In the genomic region with DNA sequence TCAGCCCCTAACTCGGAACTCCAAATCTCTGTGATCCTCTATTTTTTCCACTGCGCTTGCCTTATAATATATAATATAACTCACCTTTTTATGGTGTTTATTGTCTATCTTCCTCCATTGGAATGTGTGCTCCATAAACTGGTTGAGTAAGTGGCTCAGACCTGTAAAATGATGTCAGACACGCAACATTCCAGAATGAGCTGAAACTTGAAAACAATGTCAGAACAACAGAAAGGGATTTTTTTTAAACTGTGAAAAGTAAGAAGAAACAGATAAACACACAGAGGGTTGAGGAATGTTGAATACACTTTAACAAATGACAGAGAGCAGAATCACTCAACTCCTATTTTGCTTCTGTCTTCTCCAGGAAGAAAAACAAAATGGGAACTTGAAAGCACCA, we compare ENCODE assay signal across 26 cellular contexts. TPM values are rescaled to one million over a fixed set of nuclear protein-coding genes. Genes with fewer than 3 reads are reported as not detected.
DNase-seq lines count a peak whose midpoint lies in the region; ATAC-seq and TF ChIP-seq lines count a peak whose summit lies in the region.
"Had no signal": no experiment of that assay in that cellular context is flagged by ENCODE, and none has a peak within 500 bp of the region (broad histone marks: within the 10 kb centered on the region; RNA-seq: fewer than 3 reads in every experiment).

No MANE protein-coding gene starts in this region.

- H3K27me3 Mint-ChIP-seq in mesothelial cell of epicardium (ENCODE audit: low read depth) = no peaks in the 10 kb centered on the region
- H3K27me3 Mint-ChIP-seq in activated T-helper 2 cell treated with anti-CD3 and anti-CD28 coated beads, Interferon-gamma antibody, Interleukin-2, Interleukin-4, amounts not matched to agents 10 μg/mL and 5 μg/mL and 100 μg/mL, durations not matched to agents 14 hours and 24 hours and 36 hours (ENCODE audit: low read depth) = peaks cover 4% of the 10 kb centered on the region

- H3K4me1 Mint-ChIP-seq in mesothelial cell of epicardium = peaks cover 18% of the 10 kb centered on the region
- H3K4me1 Mint-ChIP-seq in activated T-helper 2 cell treated with anti-CD3 and anti-CD28 coated beads, Interferon-gamma antibody, Interleukin-2, Interleukin-4, amounts not matched to agents 10 μg/mL and 5 μg/mL and 100 μg/mL, durations not matched to agents 14 hours and 24 hours and 36 hours (ENCODE audit: low read depth) = peaks cover 2% of the 10 kb centered on the region

- intact Hi-C loops in activated T-helper 2 cell treated with anti-CD3 and anti-CD28 coated beads, Interferon-gamma antibody, Interleukin-2, Interleukin-4, amounts not matched to agents 10 μg/mL and 5 μg/mL and 100 μg/mL, durations not matched to agents 14 hours and 24 hours and 36 hours (cut with micrococcal nuclease) = no loop called here

- peak overlapping the region; percentile 90 for H3K27ac Mint-ChIP-seq in mesothelial cell of epicardium
- H3K27ac Mint-ChIP-seq in activated T-helper 2 cell treated with anti-CD3 and anti-CD28 coated beads, Interferon-gamma antibody, Interleukin-2, Interleukin-4, amounts not matched to agents 10 μg/mL and 5 μg/mL and 100 μg/mL, durations not matched to agents 14 hours and 24 hours and 36 hours = no peak overlapping the region
- H3K27ac Mint-ChIP-seq: activated CD8-positive, alpha-beta T cell treated with anti-CD3 and anti-CD28 coated beads for 36 hours; activated T-cell treated with anti-CD3 and anti-CD28 coated beads, Interleukin-2, amount 50 U/mL, for 24 hours had no signal

- no peaks in the 10 kb centered on the region for H3K36me3 Mint-ChIP-seq in mesothelial cell of epicardium
- H3K36me3 Mint-ChIP-seq in activated T-helper 2 cell treated with anti-CD3 and anti-CD28 coated beads, Interferon-gamma antibody, Interleukin-2, Interleukin-4, amounts not matched to agents 10 μg/mL and 5 μg/mL and 100 μg/mL, durations not matched to agents 14 hours and 24 hours and 36 hours (ENCODE audit: low read depth) = no peaks in the 10 kb centered on the region

- DNase-seq in EL (peak; percentile 35), epithelial cell of prostate (ENCODE audit: low read depth, low spot score) (peak; percentile 58), mesothelial cell of epicardium (ENCODE audit: low spot score in 2 of 2, unreplicated experiment in 2 of 2) (no peak), DMS53 treated with DMSO at 0.1 percent for 48 hours (lab: John Stamatoyannopoulos, UW; ENCODE audit: unreplicated experiment) (no peak)
- no peak for DNase-seq in activated T-helper 2 cell treated with anti-CD3 and anti-CD28 coated beads, Interferon-gamma antibody, Interleukin-2, Interleukin-4, amounts not matched to agents 10 μg/mL and 5 μg/mL and 100 μg/mL, durations not matched to agents 14 hours and 24 hours and 36 hours (ENCODE audit: low spot score)
- DNase-seq: activated CD8-positive, alpha-beta T cell treated with anti-CD3 and anti-CD28 coated beads for 36 hours; activated naive CD4-positive, alpha-beta T cell treated with Interleukin-2 at 50 U/mL for 16 hours; activated T-cell treated with anti-CD3 and anti-CD28 coated beads, Interleukin-2, amount 50 U/mL, for 24 hours; anterior cingulate cortex; C1 segment of cervical spinal cord; GF-D8; GOT3; KG1; kidney; lower lobe of right lung; NCI-H1694 treated with DMSO at 0.1 percent for 48 hours; NCI-H2227 treated with DMSO at 0.1 percent for 48 hours; stimulated activated CD4-positive, alpha-beta T cell treated with anti-CD3 and anti-CD28 coated beads, Interleukin-15, amount 100 ng/mL, for 24 hours; substantia nigra had no signal

- no peak for TF ChIP-seq CTCF in mesothelial cell of epicardium (IDR thresholded peaks at IDR 0.05; ENCODE audit: unreplicated experiment)

- peak overlapping the region; percentile 89 for H3K27ac ChIP-seq in epithelial cell of prostate
- H3K27ac ChIP-seq: lower lobe of right lung, right atrium auricular region, vagina had no signal

- H3K4me3 Mint-ChIP-seq in mesothelial cell of epicardium = no peak overlapping the region
- H3K4me3 Mint-ChIP-seq in activated T-helper 2 cell treated with anti-CD3 and anti-CD28 coated beads, Interferon-gamma antibody, Interleukin-2, Interleukin-4, amounts not matched to agents 10 μg/mL and 5 μg/mL and 100 μg/mL, durations not matched to agents 14 hours and 24 hours and 36 hours (ENCODE audit: low read depth) = no peak overlapping the region
- H3K4me3 Mint-ChIP-seq: activated CD8-positive, alpha-beta T cell treated with anti-CD3 and anti-CD28 coated beads for 36 hours; activated T-cell treated with anti-CD3 and anti-CD28 coated beads, Interleukin-2, amount 50 U/mL, for 24 hours had no signal

- peaks cover 7% of the 10 kb centered on the region for H3K9me3 Mint-ChIP-seq in mesothelial cell of epicardium
- H3K9me3 Mint-ChIP-seq in activated T-helper 2 cell treated with anti-CD3 and anti-CD28 coated beads, Interferon-gamma antibody, Interleukin-2, Interleukin-4, amounts not matched to agents 10 μg/mL and 5 μg/mL and 100 μg/mL, durations not matched to agents 14 hours and 24 hours and 36 hours = no peaks in the 10 kb centered on the region
- H3K9me3 Mint-ChIP-seq: activated CD8-positive, alpha-beta T cell treated with anti-CD3 and anti-CD28 coated beads for 36 hours; activated T-cell treated with anti-CD3 and anti-CD28 coated beads, Interleukin-2, amount 50 U/mL, for 24 hours had no signal

- ATAC-seq in SK-N-SH treated with all-trans-retinoic acid at 6 μM for 48 hours (peak; percentile 28; the same call in 2 of the 3 replicates), GM18870 (IDR thresholded peaks at IDR 0.05; ENCODE audit: unreplicated experiment) (no peak), GM21576 (IDR thresholded peaks at IDR 0.05; ENCODE audit: unreplicated experiment) (no peak)
- ATAC-seq: activated CD8-positive, alpha-beta T cell treated with anti-CD3 and anti-CD28 coated beads for 36 hours; lower lobe of right lung had no signal

TF ChIP-seq in SK-N-SH treated with all-trans-retinoic acid at 6 μM for 48 hours, 23 proteins besides CTCF, POLR2A, EP300 and RAD21:
- TF ChIP-seq, protein P1, sequence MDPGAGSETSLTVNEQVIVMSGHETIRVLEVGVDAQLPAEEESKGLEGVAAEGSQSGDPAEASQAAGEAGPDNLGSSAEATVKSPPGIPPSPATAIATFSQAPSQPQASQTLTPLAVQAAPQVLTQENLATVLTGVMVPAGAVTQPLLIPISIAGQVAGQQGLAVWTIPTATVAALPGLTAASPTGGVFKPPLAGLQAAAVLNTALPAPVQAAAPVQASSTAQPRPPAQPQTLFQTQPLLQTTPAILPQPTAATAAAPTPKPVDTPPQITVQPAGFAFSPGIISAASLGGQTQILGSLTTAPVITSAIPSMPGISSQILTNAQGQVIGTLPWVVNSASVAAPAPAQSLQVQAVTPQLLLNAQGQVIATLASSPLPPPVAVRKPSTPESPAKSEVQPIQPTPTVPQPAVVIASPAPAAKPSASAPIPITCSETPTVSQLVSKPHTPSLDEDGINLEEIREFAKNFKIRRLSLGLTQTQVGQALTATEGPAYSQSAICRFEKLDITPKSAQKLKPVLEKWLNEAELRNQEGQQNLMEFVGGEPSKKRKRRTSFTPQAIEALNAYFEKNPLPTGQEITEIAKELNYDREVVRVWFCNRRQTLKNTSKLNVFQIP (CRISPR knock-in tag; IDR thresholded peaks at IDR 0.05; ENCODE audit: borderline replicate concordance, low read depth) = no peak
- no peak for TF ChIP-seq ZFP30 (CRISPR knock-in tag; IDR thresholded peaks at IDR 0.05)
- TF ChIP-seq, protein P2, sequence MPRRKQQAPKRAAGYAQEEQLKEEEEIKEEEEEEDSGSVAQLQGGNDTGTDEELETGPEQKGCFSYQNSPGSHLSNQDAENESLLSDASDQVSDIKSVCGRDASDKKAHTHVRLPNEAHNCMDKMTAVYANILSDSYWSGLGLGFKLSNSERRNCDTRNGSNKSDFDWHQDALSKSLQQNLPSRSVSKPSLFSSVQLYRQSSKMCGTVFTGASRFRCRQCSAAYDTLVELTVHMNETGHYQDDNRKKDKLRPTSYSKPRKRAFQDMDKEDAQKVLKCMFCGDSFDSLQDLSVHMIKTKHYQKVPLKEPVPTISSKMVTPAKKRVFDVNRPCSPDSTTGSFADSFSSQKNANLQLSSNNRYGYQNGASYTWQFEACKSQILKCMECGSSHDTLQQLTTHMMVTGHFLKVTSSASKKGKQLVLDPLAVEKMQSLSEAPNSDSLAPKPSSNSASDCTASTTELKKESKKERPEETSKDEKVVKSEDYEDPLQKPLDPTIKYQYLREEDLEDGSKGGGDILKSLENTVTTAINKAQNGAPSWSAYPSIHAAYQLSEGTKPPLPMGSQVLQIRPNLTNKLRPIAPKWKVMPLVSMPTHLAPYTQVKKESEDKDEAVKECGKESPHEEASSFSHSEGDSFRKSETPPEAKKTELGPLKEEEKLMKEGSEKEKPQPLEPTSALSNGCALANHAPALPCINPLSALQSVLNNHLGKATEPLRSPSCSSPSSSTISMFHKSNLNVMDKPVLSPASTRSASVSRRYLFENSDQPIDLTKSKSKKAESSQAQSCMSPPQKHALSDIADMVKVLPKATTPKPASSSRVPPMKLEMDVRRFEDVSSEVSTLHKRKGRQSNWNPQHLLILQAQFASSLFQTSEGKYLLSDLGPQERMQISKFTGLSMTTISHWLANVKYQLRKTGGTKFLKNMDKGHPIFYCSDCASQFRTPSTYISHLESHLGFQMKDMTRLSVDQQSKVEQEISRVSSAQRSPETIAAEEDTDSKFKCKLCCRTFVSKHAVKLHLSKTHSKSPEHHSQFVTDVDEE (CRISPR knock-in tag; IDR thresholded peaks at IDR 0.05) = no peak

RNA-seq across cellular contexts. Expression of a gene that starts 19.1 kb away (rescaled TPM):
- total RNA-seq in mesothelial cell of epicardium = not detected in 3 replicates
- total RNA-seq in activated T-helper 2 cell treated with anti-CD3 and anti-CD28 coated beads, Interferon-gamma antibody, Interleukin-2, Interleukin-4, amounts not matched to agents 10 μg/mL and 5 μg/mL and 100 μg/mL, durations not matched to agents 14 hours and 24 hours and 36 hours = not detected in 2 replicates
- total RNA-seq: A673; activated CD8-positive, alpha-beta T cell treated with anti-CD3 and anti-CD28 coated beads for 36 hours; osteocyte; vagina had no signal

Comparison
In these comparisons a context has a peak if more than half of its experiments do, and no peak if none do; other contexts are left out.
1. DNase-seq: peak in EL (single experiment) and epithelial cell of prostate (single experiment); none in mesothelial cell of epicardium (0 of 2), activated T-helper 2 cell treated with anti-CD3 and anti-CD28 coated beads, Interferon-gamma antibody, Interleukin-2, Interleukin-4, amounts not matched to agents 10 μg/mL and 5 μg/mL and 100 μg/mL, durations not matched to agents 14 hours and 24 hours and 36 hours (single experiment) and DMS53 treated with DMSO at 0.1 percent for 48 hours (single experiment).